8 cellular contexts compared by ENCODE assay signal in genomic region chr1:161082996-161083742, GRCh38. TPM values are rescaled to one million over a fixed set of nuclear protein-coding genes. Genes with fewer than 3 reads are reported as not detected.
A peak's percentile ranks its signal among the peaks of the same experiment; 100 is the strongest.
DNase-seq lines count a peak whose midpoint lies in the region; ATAC-seq and TF ChIP-seq lines count a peak whose summit lies in the region.

No MANE protein-coding gene starts in this region.

- no peak overlapping the region for H3K4me3 ChIP-seq in skeletal muscle cell (ENCODE audit: low read depth, low read length)

- DNase-seq in HCEC 1CT, result peak; percentile 95
- DNase-seq in SK-MEL-5 (ENCODE audit: low read depth, low spot score), result peak; percentile 46
- peak; percentile 39 for DNase-seq in foreskin melanocyte
- DNase-seq in skeletal muscle cell (ENCODE audit: low read depth), result peak; percentile 61
- no peak for DNase-seq in D341Med (ENCODE audit: low spot score)
- no peak for DNase-seq in GM13976 (ENCODE audit: low spot score)

- in situ Hi-C loops in SK-MEL-5 (cut with HindIII; ENCODE audit: low pct_unique_long_range_greater_than_20kb, low sequenced_read_pairs), result no loop called here
- in situ Hi-C loops in GM13976 (cut with MboI; ENCODE audit: low sequenced_read_pairs, unreplicated experiment), result no loop called here

- ATAC-seq in GM21515 (IDR thresholded peaks at IDR 0.05; ENCODE audit: unreplicated experiment), result no peak
- no peak for ATAC-seq in GM18520 (IDR thresholded peaks at IDR 0.05; ENCODE audit: unreplicated experiment)

- no peak for TF ChIP-seq CTCF in GM13976 (IDR thresholded peaks at IDR 0.05; ENCODE audit: borderline replicate concordance, control extremely low read depth, extremely low read depth, insufficient read depth, missing control alignments)

RNA-seq across cellular contexts. Expression of gene NECTIN4, which starts 6.2 kb away (rescaled TPM):
- 0.11 and 0.21 TPM in 2 replicates for total RNA-seq in SK-MEL-5 (2014; rRNA removed; shearing (Covaris generic))
- polyA plus RNA-seq in SK-MEL-5 (2015; cell fraction: cytosol; rRNA removed), result 0.08 and 0.43 TPM in 2 replicates
- polyA plus RNA-seq in SK-MEL-5 (2015; cell fraction: nucleus; rRNA removed), result 0.53 and 1.2 TPM in 2 replicates

RNA-seq across cellular contexts. Expression of gene ARHGAP30, which starts 13.5 kb away (rescaled TPM):
- not detected in 2 replicates for total RNA-seq in SK-MEL-5 (2014; rRNA removed; shearing (Covaris generic))
- polyA plus RNA-seq in SK-MEL-5 (2015; cell fraction: cytosol; rRNA removed), result 0.02 and 0.16 TPM in 2 replicates
- not detected in 2 replicates for polyA plus RNA-seq in SK-MEL-5 (2015; cell fraction: nucleus; rRNA removed)

RNA-seq across cellular contexts. Expression of gene KLHDC9, which starts 15.0 kb away (rescaled TPM):
- total RNA-seq in SK-MEL-5 (2014; rRNA removed; shearing (Covaris generic)), result not detected in 2 replicates
- not detected in 2 replicates for polyA plus RNA-seq in SK-MEL-5 (2015; cell fraction: cytosol; rRNA removed)
- polyA plus RNA-seq in SK-MEL-5 (2015; cell fraction: nucleus; rRNA removed), result not detected in 2 replicates

RNA-seq across cellular contexts. Expression of gene PFDN2, which starts 34.7 kb away (rescaled TPM):
- 84.1 and 92.3 TPM in 2 replicates for total RNA-seq in SK-MEL-5 (2014; rRNA removed; shearing (Covaris generic))
- 120 and 182 TPM in 2 replicates for polyA plus RNA-seq in SK-MEL-5 (2015; cell fraction: cytosol; rRNA removed)
- polyA plus RNA-seq in SK-MEL-5 (2015; cell fraction: nucleus; rRNA removed), result 8.8 and 18.9 TPM in 2 replicates

RNA-seq across cellular contexts. Expression of gene NIT1, which starts 34.7 kb away (rescaled TPM):
- 23.5 and 27.2 TPM in 2 replicates for total RNA-seq in SK-MEL-5 (2014; rRNA removed; shearing (Covaris generic))
- 27.9 and 28.7 TPM in 2 replicates for polyA plus RNA-seq in SK-MEL-5 (2015; cell fraction: cytosol; rRNA removed)
- 345 and 405 TPM in 2 replicates for polyA plus RNA-seq in SK-MEL-5 (2015; cell fraction: nucleus; rRNA removed)

Comparison
In these comparisons a context has a peak if more than half of its experiments do, and no peak if none do; other contexts are left out.
1. DNase-seq: peak in HCEC 1CT (single experiment), SK-MEL-5 (single experiment), foreskin melanocyte (single experiment) and skeletal muscle cell (single experiment); none in D341Med (single experiment) and GM13976 (single experiment).